In genomic region chr18:54720590-54720989, GRCh38 we compare ENCODE assay signal across 34 cellular contexts.
"Had no signal": no experiment of that assay in that cellular context is flagged by ENCODE, and none has a peak within 500 bp of the region (broad histone marks: within the 10 kb centered on the region; RNA-seq: fewer than 3 reads in every experiment).

No MANE protein-coding gene starts in this region.

- H3K4me1 ChIP-seq: breast epithelium, SJSA1 had no signal

- H3K36me3 ChIP-seq: breast epithelium, MG63, SJSA1 had no signal

- H3K27ac ChIP-seq: body of pancreas, breast epithelium, SJSA1, VCaP had no signal

- H3K27me3 ChIP-seq: body of pancreas, breast epithelium, MG63, SJSA1 had no signal

- DNase-seq: activated B cell treated with CpG ODN at 0.5 μM for 24 hours; activated CD4-positive, alpha-beta memory T cell treated with anti-CD3 and anti-CD28 coated beads for 36 hours; activated CD4-positive, alpha-beta T cell treated with anti-CD3 and anti-CD28 coated beads for 4 hours; activated CD4-positive, alpha-beta T cell treated with anti-CD3 and anti-CD28 coated beads, Interleukin-2, amount 50 U/mL, for 1 hour; activated CD4-positive, CD25-positive, alpha-beta regulatory T cell treated with anti-CD3 and anti-CD28 coated beads, Interleukin-2, amount 50 U/mL, for 72 hours; activated CD8-positive, alpha-beta memory T cell treated with anti-CD3 and anti-CD28 coated beads, Interleukin-2, amount 50 U/mL, for 4 hours; activated effector memory CD4-positive, alpha-beta T cell treated with Interleukin-2 at 50 U/mL for 16 hours; activated naive CD4-positive, alpha-beta T cell treated with anti-CD3 and anti-CD28 coated beads, Interleukin-2, amount 10 ng/mL, durations not matched to agents 7 days and 5 days; activated naive CD8-positive, alpha-beta T cell treated with anti-CD3 and anti-CD28 coated beads, Interleukin-2, amount 50 U/mL, for 24 hours; activated T-cell treated with anti-CD3 and anti-CD28 coated beads for 4 hours; activated T-cell treated with anti-CD3 and anti-CD28 coated beads, Interleukin-2, amount 50 U/mL, for 4 hours; amniotic stem cell; aorta; body of pancreas; caudate nucleus; Karpas-422; KBM-7; MG63; NCI-H1048; NCI-H1436 treated with DMSO at 0.1 percent for 48 hours; NCI-H1694 treated with DMSO at 0.1 percent for 48 hours; NCI-H2029; NCI-H345; NCI-H524 treated with DMSO at 0.1 percent for 48 hours; RPMI8226; SHP77 treated with DMSO at 0.1 percent for 48 hours; SW 1271; T-helper 1 cell; T-helper 2 cell; T-helper 9 cell had no signal

- H3K4me3 ChIP-seq: body of pancreas, breast epithelium, MG63, SJSA1 had no signal

- H3K9me3 ChIP-seq: body of pancreas, breast epithelium, MG63, SJSA1 had no signal

- ATAC-seq: activated naive CD8-positive, alpha-beta T cell treated with anti-CD3 and anti-CD28 coated beads, Interleukin-2, amount 50 U/mL, for 24 hours; activated T-cell treated with anti-CD3 and anti-CD28 coated beads, Interleukin-2, amount 50 U/mL, for 4 hours; body of pancreas; Panc1 had no signal
